In genomic region chr1:155001438-155001687, GRCh38 we compare ENCODE assay signal across 8 cellular contexts. TPM values are rescaled to one million over a fixed set of nuclear protein-coding genes. Genes with fewer than 3 reads are reported as not detected.
A peak's percentile ranks its signal among the peaks of the same experiment; 100 is the strongest.
DNase-seq lines count a peak whose midpoint lies in the region; ATAC-seq and TF ChIP-seq lines count a peak whose summit lies in the region.

No MANE protein-coding gene starts in this region.

- no peaks in the 10 kb centered on the region for H3K36me3 Mint-ChIP-seq in stimulated activated memory B cell treated with anti-CD40 and anti-IgM and Interleukin-4, amounts not matched to agents 10 μg/mL and 1 μg/mL and 100 μg/mL, for 72 hours

- H3K4me3 Mint-ChIP-seq in stimulated activated memory B cell treated with anti-CD40 and anti-IgM and Interleukin-4, amounts not matched to agents 10 μg/mL and 1 μg/mL and 100 μg/mL, for 72 hours: peak overlapping the region; percentile 95

- TF ChIP-seq CTCF in WERI-Rb-1 (IDR thresholded peaks at IDR 0.05; ENCODE audit: low read depth, low read length) (no peak), GM13977 (IDR thresholded peaks at IDR 0.05; ENCODE audit: extremely low read depth, insufficient read depth, missing control alignments) (no peak)

- intact Hi-C loops in right cardiac atrium (cut with DNase I): no loop called here

- H3K4me3 ChIP-seq in WERI-Rb-1 (ENCODE audit: low read depth, low read length) (peak overlapping the region; percentile 64), right cardiac atrium (ENCODE audit: low read length) (peak overlapping the region; percentile 87)

- peak overlapping the region; percentile 84 for H3K27ac Mint-ChIP-seq in stimulated activated memory B cell treated with anti-CD40 and anti-IgM and Interleukin-4, amounts not matched to agents 10 μg/mL and 1 μg/mL and 100 μg/mL, for 72 hours

- in situ Hi-C loops in GM13977 (cut with MboI; ENCODE audit: low pct_unique_long_range_greater_than_20kb, low sequenced_read_pairs, unreplicated experiment): no loop called here

- peaks cover 19% of the 10 kb centered on the region for H3K4me1 ChIP-seq in right cardiac atrium (ENCODE audit: control insufficient read depth, insufficient read depth, low read length)

- H3K27me3 ChIP-seq in WERI-Rb-1 (ENCODE audit: insufficient read depth, low read depth, severe bottlenecking): no peaks in the 10 kb centered on the region
- H3K27me3 ChIP-seq in right cardiac atrium (ENCODE audit: control insufficient read depth, insufficient read depth): no peaks in the 10 kb centered on the region

- H3K27ac ChIP-seq in WERI-Rb-1: peak overlapping the region; percentile 99
- H3K27ac ChIP-seq in right cardiac atrium (ENCODE audit: low read length): peak overlapping the region; percentile 73

- DNase-seq in SIG-M5 treated with dmso at 0.1 percent for 504 hours (lab: John Stamatoyannopoulos, UW; ENCODE audit: unreplicated experiment): peak; percentile 84
- no peak for DNase-seq in SIG-M5 (lab: John Stamatoyannopoulos, UW)
- no peak for DNase-seq in WERI-Rb-1
- DNase-seq in right cardiac atrium: no peak
- DNase-seq in GM13977 (ENCODE audit: low spot score): no peak
- DNase-seq in DMS53 (lab: John Stamatoyannopoulos, UW): no peak
- DNase-seq in DMS 273 (lab: John Stamatoyannopoulos, UW; ENCODE audit: unreplicated experiment): no peak

- no peaks in the 10 kb centered on the region for H3K27me3 Mint-ChIP-seq in stimulated activated memory B cell treated with anti-CD40 and anti-IgM and Interleukin-4, amounts not matched to agents 10 μg/mL and 1 μg/mL and 100 μg/mL, for 72 hours

- peaks cover 70% of the 10 kb centered on the region for H3K4me1 Mint-ChIP-seq in stimulated activated memory B cell treated with anti-CD40 and anti-IgM and Interleukin-4, amounts not matched to agents 10 μg/mL and 1 μg/mL and 100 μg/mL, for 72 hours

- under 1% methylated on average over 12 of the region's 12 CpGs for WGBS in right cardiac atrium

- no peaks in the 10 kb centered on the region for H3K9me3 ChIP-seq in WERI-Rb-1 (ENCODE audit: severe bottlenecking)
- H3K9me3 ChIP-seq in right cardiac atrium (ENCODE audit: control insufficient read depth, low read length): no peaks in the 10 kb centered on the region

- no peak for ATAC-seq in right cardiac atrium
- no peak for ATAC-seq in stimulated activated memory B cell treated with anti-CD40 and anti-IgM and Interleukin-4, amounts not matched to agents 10 μg/mL and 1 μg/mL and 100 μg/mL, for 72 hours

- no peaks in the 10 kb centered on the region for H3K9me3 Mint-ChIP-seq in stimulated activated memory B cell treated with anti-CD40 and anti-IgM and Interleukin-4, amounts not matched to agents 10 μg/mL and 1 μg/mL and 100 μg/mL, for 72 hours

- H3K36me3 ChIP-seq in WERI-Rb-1: peaks cover 8% of the 10 kb centered on the region

RNA-seq across cellular contexts. Expression of gene ZBTB7B, which starts 1.2 kb away (rescaled TPM):
- 10 to 100 TPM; 40.3 to 66.6 (median 52.7) TPM for total RNA-seq in right cardiac atrium
- polyA plus RNA-seq in right cardiac atrium: 41.7 TPM

RNA-seq across cellular contexts. Expression of gene LENEP, which starts 8.0 kb away (rescaled TPM):
- not detected for total RNA-seq in right cardiac atrium
- polyA plus RNA-seq in right cardiac atrium: not detected

RNA-seq across cellular contexts. Expression of gene FLAD1, which starts 18.2 kb away (rescaled TPM):
- 10 to 100 TPM; 22.8 to 32.7 (median 25.2) TPM for total RNA-seq in right cardiac atrium
- 25.3 TPM for polyA plus RNA-seq in right cardiac atrium

RNA-seq across cellular contexts. Expression of gene CKS1B, which starts 26.9 kb away (rescaled TPM):
- total RNA-seq in right cardiac atrium: 10 to 100 TPM; 19.9 to 28.1 (median 23.4) TPM
- 28.9 TPM for polyA plus RNA-seq in right cardiac atrium

RNA-seq across cellular contexts. Expression of gene SHC1, which starts 30.8 kb away (rescaled TPM):
- total RNA-seq in right cardiac atrium: 10 to 100 TPM; 63.2 to 81.7 (median 71.4) TPM
- polyA plus RNA-seq in right cardiac atrium: 37.9 TPM
